In the genomic region with DNA sequence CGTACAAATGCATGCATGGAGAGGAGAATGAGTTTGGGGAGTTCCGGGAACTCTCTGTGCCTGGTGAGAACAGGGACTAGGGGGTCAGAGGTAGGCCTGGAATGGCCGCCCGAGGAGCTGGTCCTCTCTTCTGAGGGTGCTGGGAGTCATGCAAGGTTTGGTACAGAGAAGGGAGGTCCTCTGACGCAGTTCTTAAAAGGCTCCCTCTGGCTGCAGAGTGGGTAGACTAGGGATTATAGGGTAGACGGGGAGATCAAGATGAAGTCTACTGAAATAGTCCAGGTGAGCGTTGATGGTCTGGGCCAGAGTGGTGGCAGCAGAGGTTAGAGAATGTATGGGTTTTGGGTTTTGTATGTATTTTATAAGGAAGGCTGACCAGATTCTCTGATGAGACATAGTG, we compare ENCODE assay signal across 8 cellular contexts. TPM values are rescaled to one million over a fixed set of nuclear protein-coding genes. Genes with fewer than 3 reads are reported as not detected.
DNase-seq lines count a peak whose midpoint lies in the region; ATAC-seq, FAIRE-seq and TF ChIP-seq lines count a peak whose summit lies in the region.

No MANE protein-coding gene starts in this region.

- no peak for ATAC-seq in stimulated activated naive CD8-positive, alpha-beta T cell treated with anti-CD3 and anti-CD28 coated beads, Interleukin-15, amount 100 ng/mL, for 72 hours
- ATAC-seq in GM18498 (IDR thresholded peaks at IDR 0.05; ENCODE audit: unreplicated experiment) = no peak

- H3K27me3 Mint-ChIP-seq in activated CD4-positive, alpha-beta memory T cell treated with anti-CD3 and anti-CD28 coated beads, Interleukin-2, amount 10 ng/mL, durations not matched to agents 7 days and 5 days = peaks cover 2% of the 10 kb centered on the region
- H3K27me3 Mint-ChIP-seq in stimulated activated naive CD8-positive, alpha-beta T cell treated with anti-CD3 and anti-CD28 coated beads, Interleukin-15, amount 100 ng/mL, for 72 hours = no peaks in the 10 kb centered on the region

- H3K27me3 ChIP-seq in hepatocyte = no peaks in the 10 kb centered on the region

- TF ChIP-seq CTCF in HFF-Myc (IDR thresholded peaks at IDR 0.05; ENCODE audit: low read depth, low read length, missing control alignments) = no peak
- no peak for TF ChIP-seq CTCF in hepatocyte (IDR thresholded peaks at IDR 0.05; ENCODE audit: poor library complexity)

- no peak for FAIRE-seq in GM12892 (lab: Jason Lieb, UNC)

- H3K27ac Mint-ChIP-seq in activated CD4-positive, alpha-beta memory T cell treated with anti-CD3 and anti-CD28 coated beads, Interleukin-2, amount 10 ng/mL, durations not matched to agents 7 days and 5 days = peak overlapping the region; percentile 85
- peak overlapping the region; percentile 92 to 96 for H3K27ac Mint-ChIP-seq in stimulated activated naive CD8-positive, alpha-beta T cell treated with anti-CD3 and anti-CD28 coated beads, Interleukin-15, amount 100 ng/mL, for 72 hours

- H2AFZ ChIP-seq in hepatocyte = peak overlapping the region; percentile 66

- H4K20me1 ChIP-seq in hepatocyte (ENCODE audit: insufficient read depth, poor library complexity, severe bottlenecking) = no peaks in the 10 kb centered on the region

- H3K4me3 Mint-ChIP-seq in activated CD4-positive, alpha-beta memory T cell treated with anti-CD3 and anti-CD28 coated beads, Interleukin-2, amount 10 ng/mL, durations not matched to agents 7 days and 5 days = peak overlapping the region; percentile 93
- peak overlapping the region; percentile 95 to 99 for H3K4me3 Mint-ChIP-seq in stimulated activated naive CD8-positive, alpha-beta T cell treated with anti-CD3 and anti-CD28 coated beads, Interleukin-15, amount 100 ng/mL, for 72 hours

- H3K4me2 ChIP-seq in hepatocyte = peak overlapping the region; percentile 98

- POLR2A ChIA-PET in activated CD4-positive, alpha-beta memory T cell treated with anti-CD3 and anti-CD28 coated beads, Interleukin-2, amount 10 ng/mL, durations not matched to agents 7 days and 5 days (lab: Charles Lee) = no interaction called here

- CTCF ChIA-PET in activated CD4-positive, alpha-beta memory T cell treated with anti-CD3 and anti-CD28 coated beads, Interleukin-2, amount 10 ng/mL, durations not matched to agents 7 days and 5 days (lab: Charles Lee) = no interaction called here

- no peak for DNase-seq in HFF-Myc (ENCODE audit: extremely low read depth, low read depth)
- no peak for DNase-seq in activated CD4-positive, alpha-beta memory T cell treated with anti-CD3 and anti-CD28 coated beads, Interleukin-2, amount 10 ng/mL, durations not matched to agents 7 days and 5 days
- peak; percentile 13 for DNase-seq in hepatocyte (ENCODE audit: low spot score)
- no peak for DNase-seq in stimulated activated naive CD8-positive, alpha-beta T cell treated with anti-CD3 and anti-CD28 coated beads, Interleukin-15, amount 100 ng/mL, for 72 hours
- DNase-seq in NCI-H446 treated with DMSO at 0.1 percent for 48 hours (lab: John Stamatoyannopoulos, UW) = no peak
- DNase-seq in DMS153 (lab: John Stamatoyannopoulos, UW) = no peak
- no peak for DNase-seq in GM12892 (ENCODE audit: insufficient read length)

- H3K79me2 ChIP-seq in hepatocyte = peaks cover 29% of the 10 kb centered on the region

- peak overlapping the region; percentile 95 for H3K4me3 ChIP-seq in HFF-Myc (replicated peaks; ENCODE audit: low read depth, low read length)
- peak overlapping the region; percentile 85 for H3K4me3 ChIP-seq in hepatocyte

- TF ChIP-seq POLR2A in GM12892 (IDR thresholded peaks at IDR 0.05; ENCODE audit: low read depth, low read length) = no peak

- H3K4me1 Mint-ChIP-seq in activated CD4-positive, alpha-beta memory T cell treated with anti-CD3 and anti-CD28 coated beads, Interleukin-2, amount 10 ng/mL, durations not matched to agents 7 days and 5 days = peaks cover 36% of the 10 kb centered on the region
- peaks cover 31% of the 10 kb centered on the region for H3K4me1 Mint-ChIP-seq in stimulated activated naive CD8-positive, alpha-beta T cell treated with anti-CD3 and anti-CD28 coated beads, Interleukin-15, amount 100 ng/mL, for 72 hours

- H3K9me2 ChIP-seq in hepatocyte (replicated peaks; ENCODE audit: insufficient read depth) = no peaks in the 10 kb centered on the region

- 34% methylated on average over 7 of the region's 7 CpGs for WGBS in hepatocyte (ENCODE audit: low lambda C conversion rate, missing lambda C conversion rate)

- peaks cover 41% of the 10 kb centered on the region for H3K9me3 Mint-ChIP-seq in activated CD4-positive, alpha-beta memory T cell treated with anti-CD3 and anti-CD28 coated beads, Interleukin-2, amount 10 ng/mL, durations not matched to agents 7 days and 5 days
- H3K9me3 Mint-ChIP-seq in stimulated activated naive CD8-positive, alpha-beta T cell treated with anti-CD3 and anti-CD28 coated beads, Interleukin-15, amount 100 ng/mL, for 72 hours = peaks cover 42 to 50% of the 10 kb centered on the region in 2 donors

- peaks cover 61% of the 10 kb centered on the region for H3K36me3 Mint-ChIP-seq in activated CD4-positive, alpha-beta memory T cell treated with anti-CD3 and anti-CD28 coated beads, Interleukin-2, amount 10 ng/mL, durations not matched to agents 7 days and 5 days (ENCODE audit: low read depth)

- H3K36me3 ChIP-seq in hepatocyte (replicated peaks; ENCODE audit: insufficient read depth, low read depth) = no peaks in the 10 kb centered on the region

- peaks cover 12% of the 10 kb centered on the region for H3K4me1 ChIP-seq in hepatocyte (ENCODE audit: insufficient read depth)

- H3K27ac ChIP-seq in hepatocyte = peak overlapping the region; percentile 88

- no peaks in the 10 kb centered on the region for H3K9me3 ChIP-seq in hepatocyte (ENCODE audit: low read depth)

RNA-seq across cellular contexts. Expression of gene ZNF304, which starts 0.8 kb away (rescaled TPM):
- total RNA-seq in activated CD4-positive, alpha-beta memory T cell treated with anti-CD3 and anti-CD28 coated beads, Interleukin-2, amount 10 ng/mL, durations not matched to agents 7 days and 5 days = 1 to 10 TPM; 7.9 to 9.1 TPM
- total RNA-seq in hepatocyte = 6.9 and 7.5 TPM in 2 replicates
- 2.0 and 3.0 TPM in 2 replicates for polyA plus RNA-seq in hepatocyte
- polyA plus RNA-seq in GM12892 (2012; ENCODE audit: missing spikeins) = 4.5 TPM

RNA-seq across cellular contexts. Expression of gene TRAPPC2B, which starts 11.5 kb away (rescaled TPM):
- 10 to 100 TPM; 10.5 to 10.9 TPM for total RNA-seq in activated CD4-positive, alpha-beta memory T cell treated with anti-CD3 and anti-CD28 coated beads, Interleukin-2, amount 10 ng/mL, durations not matched to agents 7 days and 5 days
- 19.8 and 27.8 TPM in 2 replicates for total RNA-seq in hepatocyte
- 39.0 and 50.7 TPM in 2 replicates for polyA plus RNA-seq in hepatocyte
- 17.6 TPM for polyA plus RNA-seq in GM12892 (2012; ENCODE audit: missing spikeins)

RNA-seq across cellular contexts. Expression of gene ZNF547, which starts 11.5 kb away (rescaled TPM):
- 1 to 10 TPM; 3.8 to 4.8 TPM for total RNA-seq in activated CD4-positive, alpha-beta memory T cell treated with anti-CD3 and anti-CD28 coated beads, Interleukin-2, amount 10 ng/mL, durations not matched to agents 7 days and 5 days
- total RNA-seq in hepatocyte = 1.6 and 5.2 TPM in 2 replicates
- 0.72 and 1.8 TPM in 2 replicates for polyA plus RNA-seq in hepatocyte
- 1.7 TPM for polyA plus RNA-seq in GM12892 (2012; ENCODE audit: missing spikeins)

RNA-seq across cellular contexts. Expression of gene ZNF543, which starts 31.6 kb away (rescaled TPM):
- total RNA-seq in activated CD4-positive, alpha-beta memory T cell treated with anti-CD3 and anti-CD28 coated beads, Interleukin-2, amount 10 ng/mL, durations not matched to agents 7 days and 5 days = 1 to 10 TPM; 7.7 to 8.2 TPM
- 6.7 and 6.9 TPM in 2 replicates for total RNA-seq in hepatocyte
- 0.61 and 2.6 TPM in 2 replicates for polyA plus RNA-seq in hepatocyte
- 3.0 TPM for polyA plus RNA-seq in GM12892 (2012; ENCODE audit: missing spikeins)

RNA-seq across cellular contexts. Expression of gene ZNF548, which starts 37.8 kb away (rescaled TPM):
- 10 to 100 TPM; 26.9 to 32.6 TPM for total RNA-seq in activated CD4-positive, alpha-beta memory T cell treated with anti-CD3 and anti-CD28 coated beads, Interleukin-2, amount 10 ng/mL, durations not matched to agents 7 days and 5 days
- total RNA-seq in hepatocyte = 17.6 and 26.3 TPM in 2 replicates
- 8.1 and 9.3 TPM in 2 replicates for polyA plus RNA-seq in hepatocyte
- polyA plus RNA-seq in GM12892 (2012; ENCODE audit: missing spikeins) = 19.0 TPM
